Comparison of ENCODE assay signal across 9 cellular contexts in genomic region chr2:231181848-231182247, GRCh38. TPM values are rescaled to one million over a fixed set of nuclear protein-coding genes. Genes with fewer than 3 reads are reported as not detected.
A peak's percentile ranks its signal among the peaks of the same experiment; 100 is the strongest.
DNase-seq lines count a peak whose midpoint lies in the region; ATAC-seq lines count a peak whose summit lies in the region.
"Had no signal": no experiment of that assay in that cellular context is flagged by ENCODE, and none has a peak within 500 bp of the region (broad histone marks: within the 10 kb centered on the region; RNA-seq: fewer than 3 reads in every experiment).

No MANE protein-coding gene starts in this region.

- WGBS in right cardiac atrium: 32% methylated on average over 7 of the region's 7 CpGs

- H3K9me3 ChIP-seq in right cardiac atrium (ENCODE audit: control insufficient read depth, low read length): no peaks in the 10 kb centered on the region

- intact Hi-C loops in right cardiac atrium (cut with DNase I): no loop called here

- no peaks in the 10 kb centered on the region for H3K27me3 ChIP-seq in right cardiac atrium (ENCODE audit: control insufficient read depth, insufficient read depth)

- H3K27ac ChIP-seq in right cardiac atrium (ENCODE audit: low read length): peak overlapping the region; percentile 43

- H3K4me1 ChIP-seq in right cardiac atrium (ENCODE audit: control insufficient read depth, insufficient read depth, low read length): peaks cover 31% of the 10 kb centered on the region

- ATAC-seq in GM18498 (IDR thresholded peaks at IDR 0.05; ENCODE audit: unreplicated experiment): peak; percentile 52
- peak; percentile 48 for ATAC-seq in HG03039 (IDR thresholded peaks at IDR 0.05; ENCODE audit: unreplicated experiment)
- ATAC-seq in right cardiac atrium: peak; percentile 61 to 73
- no peak for ATAC-seq in HG02840 (IDR thresholded peaks at IDR 0.05; ENCODE audit: low FRiP score, unreplicated experiment)

- DNase-seq in SKM-1 (lab: John Stamatoyannopoulos, UW; ENCODE audit: unreplicated experiment) (peak; percentile 82), right cardiac atrium (peak; percentile 78 to 89 (median 89)), ureter (ENCODE audit: low spot score) (peak; percentile 62), amniotic stem cell (lab: John Stamatoyannopoulos, UW) (no peak), NCI-H446 treated with DMSO at 0.1 percent for 48 hours (lab: John Stamatoyannopoulos, UW) (no peak)

- H3K4me3 ChIP-seq in right cardiac atrium (ENCODE audit: low read length): no peak overlapping the region

RNA-seq across cellular contexts. Expression of gene ARMC9, which starts 16.6 kb away (rescaled TPM):
- 1 to 10 TPM; 3.5 to 6.8 (median 3.8) TPM for total RNA-seq in right cardiac atrium
- 1.3 TPM for polyA plus RNA-seq in right cardiac atrium
- 16.0 TPM for total RNA-seq in ureter

RNA-seq across cellular contexts. Expression of gene HTR2B, which starts 57.0 kb away (rescaled TPM):
- total RNA-seq in right cardiac atrium (10 to 100 TPM in 1 of 4 donors, 1 to 10 TPM in 3; 4.3 to 11.9 (median 8.0) TPM), ureter (0.44 TPM)
- 2.3 TPM for polyA plus RNA-seq in right cardiac atrium
- total RNA-seq: NCI-H460 had no signal

Comparison
In these comparisons a context has a peak if more than half of its experiments do, and no peak if none do; other contexts are left out.
1. DNase-seq: peak in SKM-1 (single experiment), right cardiac atrium (3 of 3) and ureter (single experiment); none in amniotic stem cell (single experiment) and NCI-H446 treated with DMSO at 0.1 percent for 48 hours (single experiment).